In genomic region chr4:180828455-180829018, GRCh38 we compare ENCODE assay signal across 9 cellular contexts.
DNase-seq lines count a peak whose midpoint lies in the region; ATAC-seq and TF ChIP-seq lines count a peak whose summit lies in the region.
"Had no signal": no experiment of that assay in that cellular context is flagged by ENCODE, and none has a peak within 500 bp of the region (broad histone marks: within the 10 kb centered on the region; RNA-seq: fewer than 3 reads in every experiment).

No MANE protein-coding gene starts in this region.

- peaks cover 5% of the 10 kb centered on the region for H3K9me3 Mint-ChIP-seq in endodermal cell

- no peak overlapping the region for H2BK120ac ChIP-seq in neuronal stem cell (ENCODE audit: low read depth, low read length)

- H3K79me2 ChIP-seq in Karpas-422 (ENCODE audit: low read length) = no peaks in the 10 kb centered on the region
- no peaks in the 10 kb centered on the region for H3K79me2 ChIP-seq in OCI-LY3 (ENCODE audit: low read length)

- WGBS in endodermal cell (ENCODE audit: insufficient coverage in 1 of 2, insufficient read length in 1 of 2), 2 experiments = 0 to 17% methylated on average over 1 to 2 of the region's 2 CpGs
- no CpG with 5 or more reads among the region's 2 CpGs for WGBS in neuronal stem cell (ENCODE audit: extremely low coverage in 2 of 2, insufficient read length in 2 of 2, insufficient replicate concordance in 1 of 2), 2 donors

- H4K20me1 ChIP-seq in Karpas-422 (ENCODE audit: insufficient read depth, low read depth, low read length) = no peaks in the 10 kb centered on the region
- no peaks in the 10 kb centered on the region for H4K20me1 ChIP-seq in OCI-LY3 (ENCODE audit: insufficient read depth, low read length)

- H3K4me1 ChIP-seq in Karpas-422 (ENCODE audit: low read length) (no peaks in the 10 kb centered on the region), OCI-LY3 (ENCODE audit: low read length) (peaks cover 9% of the 10 kb centered on the region), endodermal cell (ENCODE audit: control insufficient read depth, insufficient read depth, low read length) (no peaks in the 10 kb centered on the region), neuronal stem cell (ENCODE audit: control insufficient read depth in 2 of 2, insufficient read depth in 1 of 2, low read depth in 1 of 2, low read length in 2 of 2) (peaks cover 2 to 4% of the 10 kb centered on the region in 2 donors)

- H3K9ac ChIP-seq in Karpas-422 (ENCODE audit: low read length) (no peak overlapping the region), OCI-LY3 (ENCODE audit: low read length) (no peak overlapping the region), endodermal cell (ENCODE audit: extremely low read depth, low read length, poor library complexity, severe bottlenecking) (no peak overlapping the region), neuronal stem cell (ENCODE audit: low read depth, low read length, poor library complexity) (no peak overlapping the region)

- no peak overlapping the region for H2BK15ac ChIP-seq in neuronal stem cell (ENCODE audit: low read length)

- no peaks in the 10 kb centered on the region for H3K9me2 ChIP-seq in Karpas-422 (replicated peaks; ENCODE audit: insufficient read depth, low read length)

- H4K91ac ChIP-seq in neuronal stem cell (ENCODE audit: low read depth, low read length, poor library complexity) = no peak overlapping the region

- H4K8ac ChIP-seq in neuronal stem cell (ENCODE audit: low read depth, low read length) = no peak overlapping the region

- no peaks in the 10 kb centered on the region for H3K4me1 Mint-ChIP-seq in endodermal cell
- H3K4me1 Mint-ChIP-seq: IgD-negative memory B cell had no signal

- H3K9me3 ChIP-seq in Karpas-422 (ENCODE audit: low read length) (no peaks in the 10 kb centered on the region), OCI-LY3 (ENCODE audit: insufficient read depth, low read length) (no peaks in the 10 kb centered on the region), endodermal cell (ENCODE audit: control insufficient read depth, low read length) (no peaks in the 10 kb centered on the region), neuronal stem cell (replicated peaks in 1 of 2; ENCODE audit: control insufficient read depth in 2 of 2, insufficient read depth in 1 of 2, low read depth in 1 of 2, low read length in 2 of 2) (no peaks in the 10 kb centered on the region)

- H3K27ac Mint-ChIP-seq in endodermal cell = no peak overlapping the region
- H3K27ac Mint-ChIP-seq: IgD-negative memory B cell had no signal

- TF ChIP-seq CTCF in OCI-LY3 (IDR thresholded peaks at IDR 0.05; ENCODE audit: low read depth, low read length) (peak; percentile 92), endodermal cell (conservative IDR thresholded peaks at IDR 0.05) (peak; percentile 91)

- H3K36me3 Mint-ChIP-seq in endodermal cell (ENCODE audit: low read depth) = no peaks in the 10 kb centered on the region
- H3K36me3 Mint-ChIP-seq: IgD-negative memory B cell had no signal

- no peak overlapping the region for H2BK5ac ChIP-seq in neuronal stem cell (ENCODE audit: low read length)

- H3K27me3 ChIP-seq in Karpas-422 (ENCODE audit: low read length) (no peaks in the 10 kb centered on the region), OCI-LY3 (ENCODE audit: low read depth, low read length) (no peaks in the 10 kb centered on the region), endodermal cell (ENCODE audit: control insufficient read depth, insufficient read depth, low read length, poor library complexity, severe bottlenecking) (no peaks in the 10 kb centered on the region), neuronal stem cell (ENCODE audit: control insufficient read depth in 3 of 3, insufficient read depth in 3 of 3, low read depth in 1 of 3, low read length in 3 of 3) (no peaks in the 10 kb centered on the region)

- DNase-seq in DMS114 treated with DMSO at 0.1 percent for 48 hours (lab: John Stamatoyannopoulos, UW; ENCODE audit: unreplicated experiment) = peak; percentile 35
- peak; percentile 58 for DNase-seq in Karpas-422
- DNase-seq in endodermal cell = peak; percentile 48
- peak; percentile 40 for DNase-seq in neuronal stem cell (ENCODE audit: low spot score)
- no peak for DNase-seq in activated CD4-positive, alpha-beta T cell treated with anti-CD3 and anti-CD28 coated beads, Interleukin-2, amount 50 U/mL, for 4 hours

- H2BK12ac ChIP-seq in neuronal stem cell (ENCODE audit: low read length) = no peak overlapping the region

- H2AK5ac ChIP-seq in neuronal stem cell (ENCODE audit: low read depth, low read length) = no peak overlapping the region

- H3K14ac ChIP-seq in neuronal stem cell (ENCODE audit: low read length) = no peak overlapping the region

- H3K4me3 ChIP-seq in Karpas-422 (ENCODE audit: low read length) (no peak overlapping the region), OCI-LY3 (ENCODE audit: low read length) (no peak overlapping the region), endodermal cell (ENCODE audit: low read length) (no peak overlapping the region), neuronal stem cell (ENCODE audit: low read length in 2 of 2) (no peak overlapping the region)

- no peaks in the 10 kb centered on the region for H3K79me1 ChIP-seq in neuronal stem cell (ENCODE audit: low read depth, low read length)

- H3K23ac ChIP-seq in neuronal stem cell (ENCODE audit: low read depth, low read length, poor library complexity) = no peak overlapping the region

- no peak overlapping the region for H3K4ac ChIP-seq in neuronal stem cell (ENCODE audit: low read length)

- H3K4me3 Mint-ChIP-seq in endodermal cell = no peak overlapping the region
- H3K4me3 Mint-ChIP-seq: IgD-negative memory B cell had no signal

- no peaks in the 10 kb centered on the region for H3K27me3 Mint-ChIP-seq in endodermal cell (ENCODE audit: insufficient read depth)
- H3K27me3 Mint-ChIP-seq: IgD-negative memory B cell had no signal

- no peak overlapping the region for H3K18ac ChIP-seq in neuronal stem cell (ENCODE audit: low read length)

- no peak overlapping the region for H3K4me2 ChIP-seq in Karpas-422 (ENCODE audit: low read depth, low read length, poor library complexity, severe bottlenecking)
- H3K4me2 ChIP-seq in OCI-LY3 (ENCODE audit: low read length) = 0 out of 2 replicates have a peak overlapping the region, but pooled peaks have one; percentile 19
- H3K4me2 ChIP-seq in neuronal stem cell (ENCODE audit: insufficient read depth, low read length, poor library complexity, severe bottlenecking) = no peak overlapping the region

- H3K36me3 ChIP-seq in Karpas-422 (ENCODE audit: insufficient read depth, low read length) = no peaks in the 10 kb centered on the region
- no peaks in the 10 kb centered on the region for H3K36me3 ChIP-seq in OCI-LY3 (replicated peaks; ENCODE audit: low read depth, low read length)
- H3K36me3 ChIP-seq in endodermal cell (ENCODE audit: control insufficient read depth, insufficient read depth, low read length) = no peaks in the 10 kb centered on the region
- no peaks in the 10 kb centered on the region for H3K36me3 ChIP-seq in neuronal stem cell (replicated peaks in 1 of 2; ENCODE audit: control insufficient read depth in 2 of 2, insufficient read depth in 2 of 2, low read length in 2 of 2)

- H3K27ac ChIP-seq in Karpas-422 (ENCODE audit: low read length) (no peak overlapping the region), OCI-LY3 (ENCODE audit: low read length) (no peak overlapping the region), endodermal cell (ENCODE audit: low read depth, low read length) (no peak overlapping the region), neuronal stem cell (replicated peaks; ENCODE audit: low read length) (no peak overlapping the region)

- H2AFZ ChIP-seq in Karpas-422 (ENCODE audit: low read length) (no peak overlapping the region), OCI-LY3 (ENCODE audit: low read depth, low read length) (no peak overlapping the region), neuronal stem cell (ENCODE audit: low read length) (peak overlapping the region; percentile 56)

- ATAC-seq in GM18858 (IDR thresholded peaks at IDR 0.05; ENCODE audit: unreplicated experiment) (no peak), GM21526 (IDR thresholded peaks at IDR 0.05; ENCODE audit: low FRiP score, unreplicated experiment) (no peak)

Comparison
In these comparisons a context has a peak if more than half of its experiments do, and no peak if none do; other contexts are left out.
1. DNase-seq: peak in DMS114 treated with DMSO at 0.1 percent for 48 hours (single experiment), Karpas-422 (single experiment), endodermal cell (single experiment) and neuronal stem cell (single experiment); none in activated CD4-positive, alpha-beta T cell treated with anti-CD3 and anti-CD28 coated beads, Interleukin-2, amount 50 U/mL, for 4 hours (0 of 2).